In the genomic region with DNA sequence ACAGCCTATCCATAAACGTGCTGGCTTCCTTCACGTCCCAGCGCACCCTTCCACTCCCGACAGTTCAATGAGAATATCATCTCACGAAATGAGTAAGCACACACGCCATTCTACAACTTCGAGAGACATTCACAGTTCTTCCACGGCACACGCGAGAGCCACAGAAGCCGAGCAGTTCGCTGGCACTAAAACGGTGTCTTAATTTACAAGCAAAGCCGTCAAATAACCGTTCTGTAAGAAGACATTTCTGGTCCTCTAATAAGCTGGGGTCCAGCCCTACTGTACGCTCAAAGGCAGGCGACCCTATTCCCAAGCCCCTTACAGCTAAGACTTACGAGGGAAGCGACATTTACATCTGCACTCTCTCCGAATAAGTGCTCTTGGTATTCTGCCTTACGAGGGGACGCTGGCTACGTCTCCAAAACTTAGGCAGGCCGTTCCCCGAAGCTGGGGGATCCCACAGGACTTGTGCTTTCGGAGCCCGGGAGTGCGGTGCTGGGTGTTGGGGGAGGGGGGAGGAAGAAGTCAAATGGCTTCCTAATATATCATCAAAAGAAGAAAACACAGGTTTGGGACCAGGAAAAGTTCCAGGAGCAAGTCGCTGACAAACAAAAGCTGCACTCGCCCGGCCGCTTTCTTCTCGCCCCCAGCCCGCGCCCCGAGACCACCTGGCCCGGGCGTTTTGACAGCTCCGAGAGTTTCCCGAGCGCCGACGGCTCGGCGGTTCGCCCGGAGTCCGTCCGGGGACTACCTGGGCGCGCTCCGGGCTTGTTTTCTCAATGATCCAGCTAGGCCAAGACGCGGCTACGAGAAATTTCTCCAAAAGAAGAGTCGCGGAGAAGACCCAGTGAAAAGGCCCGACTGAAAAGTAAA, we compare ENCODE assay signal across 8 cellular contexts. TPM values are rescaled to one million over a fixed set of nuclear protein-coding genes. Genes with fewer than 3 reads are reported as not detected.
DNase-seq lines count a peak whose midpoint lies in the region; ATAC-seq, FAIRE-seq and TF ChIP-seq lines count a peak whose summit lies in the region.
"Not testable (repeated sequence)": the region's sequence is repeated elsewhere in the genome, so short reads cannot be mapped to it uniquely, and the experiment has no call there.

No MANE protein-coding gene starts in this region.

- H2AFZ ChIP-seq in OCI-LY3 (ENCODE audit: low read depth, low read length): not testable (repeated sequence)

- intact Hi-C loops in gastrocnemius medialis (cut with DNase I; ENCODE audit: low total_unique reads) (loop anchor here (2.0 to 10.0 kb wide), 2 partner anchors 98 to 270 kb away; no protein-coding TSS in a partner anchor), aorta (cut with DNase I) (loop anchor here in 1 of 2 donors (10.0 kb wide), 1 partner anchor 90 kb away; no protein-coding TSS in a partner anchor)

- TF ChIP-seq POLR2A in gastrocnemius medialis (IDR thresholded peaks at IDR 0.05): not testable (repeated sequence)

- peak overlapping the region; percentile 64 for H3K9ac ChIP-seq in OCI-LY3 (ENCODE audit: low read length)

- ATAC-seq in HG03139 (IDR thresholded peaks at IDR 0.05; ENCODE audit: unreplicated experiment): peak; percentile 20
- peak; percentile 21 for ATAC-seq in gastrocnemius medialis
- peak; percentile 31 for ATAC-seq in aorta (ENCODE audit: low FRiP score)

- not testable (repeated sequence) for DNase-seq in GM18507 (ENCODE audit: extremely low spot score, insufficient read length, low read depth)
- DNase-seq in activated T-cell treated with anti-CD3 and anti-CD28 coated beads for 24 hours (ENCODE audit: low read depth): peak; percentile 30
- DNase-seq in ecto neural progenitor cell (ENCODE audit: low spot score): peak; percentile 54
- peak; percentile 63 for DNase-seq in kidney tubule cell (ENCODE audit: low spot score)
- DNase-seq in gastrocnemius medialis: peak in 1 of 2 donors; percentile 52
- DNase-seq in aorta: peak; percentile 63 to 80

- H3K4me1 ChIP-seq in OCI-LY3 (ENCODE audit: low read length) (peaks cover 31% of the 10 kb centered on the region), gastrocnemius medialis (peaks cover 40 to 54% of the 10 kb centered on the region in 2 donors)
- not testable (repeated sequence) for H3K4me1 ChIP-seq in aorta (ENCODE audit: control insufficient read depth in 1 of 2, insufficient read depth in 2 of 2, low read length in 2 of 2)

- H3K4me2 ChIP-seq in OCI-LY3 (ENCODE audit: low read length): peak overlapping the region; percentile 81

- peaks cover 38% of the 10 kb centered on the region for H4K20me1 ChIP-seq in OCI-LY3 (ENCODE audit: insufficient read depth, low read length)

- H3K4me3 ChIP-seq in OCI-LY3 (ENCODE audit: low read length) (peak overlapping the region; percentile 83), gastrocnemius medialis (peak overlapping the region; percentile 71 to 99 (median 92)), aorta (ENCODE audit: low read length in 2 of 2) (peak overlapping the region; percentile 99 to 100)

- not testable (repeated sequence) for H3K36me3 ChIP-seq in OCI-LY3 (replicated peaks; ENCODE audit: low read depth, low read length); gastrocnemius medialis; aorta (ENCODE audit: control insufficient read depth in 1 of 2, insufficient read depth in 2 of 2, low read length in 1 of 2)

- 0% methylated on average over 56 to 58 of the region's 58 CpGs for WGBS in aorta, 2 donors

- TF ChIP-seq CTCF in OCI-LY3 (IDR thresholded peaks at IDR 0.05; ENCODE audit: low read depth, low read length); gastrocnemius medialis (IDR thresholded peaks at IDR 0.05 in 4 of 5, conservative IDR thresholded peaks at IDR 0.05 in 1 of 5): not testable (repeated sequence)

- H3K9me3 ChIP-seq in OCI-LY3 (ENCODE audit: insufficient read depth, low read length); gastrocnemius medialis; aorta (ENCODE audit: control insufficient read depth, low read length): not testable (repeated sequence)

- H3K27ac ChIP-seq in OCI-LY3 (ENCODE audit: low read length) (peak overlapping the region; percentile 71), gastrocnemius medialis (peak overlapping the region; percentile 99 to 100 (median 100)), aorta (ENCODE audit: low read depth in 1 of 2, low read length in 2 of 2) (peak overlapping the region; percentile 57 to 100)

- not testable (repeated sequence) for H3K27me3 ChIP-seq in OCI-LY3 (ENCODE audit: low read depth, low read length); gastrocnemius medialis; aorta (ENCODE audit: control insufficient read depth in 1 of 2, insufficient read depth in 2 of 2, low read length in 1 of 2)

- peaks cover 60% of the 10 kb centered on the region for H3K79me2 ChIP-seq in OCI-LY3 (ENCODE audit: low read length)

- in situ Hi-C loops in gastrocnemius medialis (cut with MboI; ENCODE audit: low sequenced_read_pairs in 4 of 4): not testable (repeated sequence)

- FAIRE-seq in GM18507 (lab: Jason Lieb, UNC): peak; percentile 86

RNA-seq across cellular contexts. Expression of a gene that starts 1.1 kb away (rescaled TPM):
- 10 to 100 TPM; 44.1 to 67.6 (median 63.9) TPM for total RNA-seq in gastrocnemius medialis
- total RNA-seq in aorta: 100 to 1,000 TPM; 104 to 123 TPM
- 1 to 10 TPM; 5.8 to 8.9 TPM for polyA plus RNA-seq in aorta
